1 cellular context compared by ENCODE assay signal in genomic region chr3:38003371-38003816, GRCh38.
TF ChIP-seq lines count a peak whose summit lies in the region.

No MANE protein-coding gene starts in this region.

TF ChIP-seq in HepG2, 621 proteins besides CTCF, POLR2A, EP300 and RAD21 (continued from another document and continues in another):
- TF ChIP-seq KIAA2018 (CRISPR knock-in tag; IDR thresholded peaks at IDR 0.05; ENCODE audit: borderline replicate concordance) (no peak), ZNF451 (CRISPR knock-in tag; IDR thresholded peaks at IDR 0.05) (no peak), SETDB1 (CRISPR knock-in tag; IDR thresholded peaks at IDR 0.05; ENCODE audit: borderline replicate concordance) (no peak), HMG20B (CRISPR knock-in tag; conservative IDR thresholded peaks at IDR 0.05) (no peak), ARHGAP35 (CRISPR knock-in tag; IDR thresholded peaks at IDR 0.05; ENCODE audit: borderline replicate concordance) (no peak), KDM4B (CRISPR knock-in tag; IDR thresholded peaks at IDR 0.05) (no peak), SKI (IDR thresholded peaks at IDR 0.05; ENCODE audit: partially characterized antibody) (no peak), TGIF2 (CRISPR knock-in tag; IDR thresholded peaks at IDR 0.05) (no peak), RXRB (CRISPR knock-in tag; IDR thresholded peaks at IDR 0.05; ENCODE audit: borderline replicate concordance) (no peak), NFKBIZ (CRISPR knock-in tag; IDR thresholded peaks at IDR 0.05) (no peak), SP1 (IDR thresholded peaks at IDR 0.05) (no peak), SP1 (CRISPR knock-in tag; IDR thresholded peaks at IDR 0.05) (no peak), KMT2A (CRISPR knock-in tag; IDR thresholded peaks at IDR 0.05) (no peak), CEBPB (IDR thresholded peaks at IDR 0.05; ENCODE audit: borderline replicate concordance, low read depth, low read length) (no peak), ZHX1 (CRISPR knock-in tag; IDR thresholded peaks at IDR 0.05; ENCODE audit: low read depth) (no peak), ZNF34 (CRISPR knock-in tag; IDR thresholded peaks at IDR 0.05; ENCODE audit: borderline replicate concordance) (no peak), MAFK (conservative IDR thresholded peaks at IDR 0.05 in 1 of 2, IDR thresholded peaks at IDR 0.05 in 1 of 2; ENCODE audit: low read length in 2 of 2) (no peak), ZNF501 (CRISPR knock-in tag; IDR thresholded peaks at IDR 0.05) (no peak), PATZ1 (CRISPR knock-in tag; IDR thresholded peaks at IDR 0.05) (no peak; the same call in 1 of the 2 replicates), IRX3 (CRISPR knock-in tag; IDR thresholded peaks at IDR 0.05; ENCODE audit: borderline replicate concordance, low read depth) (no peak), ATF5 (CRISPR knock-in tag; IDR thresholded peaks at IDR 0.05; ENCODE audit: low read depth) (no peak), E2F5 (CRISPR knock-in tag; conservative IDR thresholded peaks at IDR 0.05) (no peak), MED13 (CRISPR knock-in tag; IDR thresholded peaks at IDR 0.05) (no peak), MAF1 (CRISPR knock-in tag; IDR thresholded peaks at IDR 0.05; ENCODE audit: borderline replicate concordance) (no peak), ELF4 (CRISPR knock-in tag; IDR thresholded peaks at IDR 0.05; ENCODE audit: borderline replicate concordance) (no peak), ZC3H4 (CRISPR knock-in tag; IDR thresholded peaks at IDR 0.05; ENCODE audit: borderline replicate concordance) (no peak), CBFB (CRISPR knock-in tag; IDR thresholded peaks at IDR 0.05) (no peak), NPAS2 (CRISPR knock-in tag; IDR thresholded peaks at IDR 0.05; ENCODE audit: borderline replicate concordance) (no peak), DDIT3 (CRISPR knock-in tag; IDR thresholded peaks at IDR 0.05) (no peak), SIX4 (CRISPR knock-in tag; IDR thresholded peaks at IDR 0.05) (no peak), ZBTB44 (CRISPR knock-in tag; IDR thresholded peaks at IDR 0.05) (no peak), MBD4 (IDR thresholded peaks at IDR 0.05; ENCODE audit: borderline replicate concordance, low read length) (no peak), ZNF674 (CRISPR knock-in tag; IDR thresholded peaks at IDR 0.05; ENCODE audit: low read depth) (no peak), EZH2 (conservative IDR thresholded peaks at IDR 0.05; ENCODE audit: low read depth, low read length) (no peak), IKZF1 (IDR thresholded peaks at IDR 0.05) (no peak), ZNF530 (CRISPR knock-in tag; IDR thresholded peaks at IDR 0.05; ENCODE audit: low read depth) (no peak), THYN1 (CRISPR knock-in tag; IDR thresholded peaks at IDR 0.05; ENCODE audit: borderline replicate concordance, low read depth) (no peak), FOXP4 (CRISPR knock-in tag; IDR thresholded peaks at IDR 0.05) (no peak), NBN (conservative IDR thresholded peaks at IDR 0.05) (no peak), TAF15 (IDR thresholded peaks at IDR 0.05; ENCODE audit: low read depth, low read length, poor library complexity, severe bottlenecking) (no peak), ZNF362 (CRISPR knock-in tag; IDR thresholded peaks at IDR 0.05; ENCODE audit: borderline replicate concordance) (no peak), TIGD3 (CRISPR knock-in tag; IDR thresholded peaks at IDR 0.05; ENCODE audit: borderline replicate concordance) (no peak), MIXL1 (CRISPR knock-in tag; IDR thresholded peaks at IDR 0.05) (no peak), ATAD3A (CRISPR knock-in tag; IDR thresholded peaks at IDR 0.05) (no peak)
